In genomic region chr20:41140226-41141133, GRCh38 we compare ENCODE assay signal across 8 cellular contexts. TPM values are rescaled to one million over a fixed set of nuclear protein-coding genes. Genes with fewer than 3 reads are reported as not detected.
DNase-seq lines count a peak whose midpoint lies in the region; ATAC-seq and TF ChIP-seq lines count a peak whose summit lies in the region.

No MANE protein-coding gene starts in this region.

- H3K9me3 Mint-ChIP-seq in natural killer cell treated with Interleukin-12 subunit alpha and Interleukin-12 subunit beta and Interleukin-15 and Interleukin-18, amount 100 ng/mL, for 72 hours = no peaks in the 10 kb centered on the region

- no peaks in the 10 kb centered on the region for H4K20me1 ChIP-seq in OCI-LY1 (ENCODE audit: insufficient read depth, low read length)

- intact Hi-C loops in A673 (cut with micrococcal nuclease; ENCODE audit: unreplicated experiment) = no loop called here

- POLR2A ChIA-PET in A673 (lab: Charles Lee; ENCODE audit: low non-redundant PET) = no interaction called here

- H3K27ac ChIP-seq in A673 (ENCODE audit: low read depth, low read length, poor library complexity, severe bottlenecking) (peak overlapping the region; percentile 46), OCI-LY1 (ENCODE audit: low read depth, low read length, poor library complexity, severe bottlenecking) (peak overlapping the region; percentile 79), cingulate gyrus (ENCODE audit: low read depth, low read length) (peak overlapping the region; percentile 73)

- no peak overlapping the region for H2AFZ ChIP-seq in OCI-LY1 (ENCODE audit: low read length)

- H3K9ac ChIP-seq in OCI-LY1 (ENCODE audit: low read length) = peak overlapping the region; percentile 22; the same call in 1 of the 2 replicates

- no TSS peak for BruUV-seq in A673 (replicated peaks; lab: Mats Ljungman, UMichigan)

- H3K4me3 ChIP-seq in A673 (ENCODE audit: low read depth, low read length, poor library complexity, severe bottlenecking) (no peak overlapping the region), OCI-LY1 (ENCODE audit: low read depth, low read length, poor library complexity, severe bottlenecking) (peak overlapping the region; percentile 81)

- H3K4me1 ChIP-seq in A673 (ENCODE audit: insufficient read depth, low read length, poor library complexity, severe bottlenecking) (peaks cover 21% of the 10 kb centered on the region), OCI-LY1 (ENCODE audit: insufficient read depth, low read length, severe bottlenecking) (peaks cover 78% of the 10 kb centered on the region)

- H3K27me3 Mint-ChIP-seq in natural killer cell treated with Interleukin-12 subunit alpha and Interleukin-12 subunit beta and Interleukin-15 and Interleukin-18, amount 100 ng/mL, for 72 hours = no peaks in the 10 kb centered on the region

- TF ChIP-seq CTCF in A673 (conservative IDR thresholded peaks at IDR 0.05; ENCODE audit: low read depth, low read length) (no peak), OCI-LY1 (IDR thresholded peaks at IDR 0.05; ENCODE audit: low read length) (no peak)

- H3K36me3 ChIP-seq in A673 (ENCODE audit: insufficient read depth, low read length, poor library complexity, severe bottlenecking) (peaks cover 4% of the 10 kb centered on the region), OCI-LY1 (ENCODE audit: insufficient read depth, low read length) (peaks cover 8% of the 10 kb centered on the region; the same call in 1 of the 2 replicates)

- DNase-seq in A673 (ENCODE audit: low spot score) (no peak), HUDEP-2 (lab: John Stamatoyannopoulos, UW; ENCODE audit: unreplicated experiment in 76 of 76) (no peak)
- peak; percentile 41 for DNase-seq in natural killer cell treated with Interleukin-12 subunit alpha and Interleukin-12 subunit beta and Interleukin-15 and Interleukin-18, amount 100 ng/mL, for 72 hours (ENCODE audit: low spot score)

- H3K4me1 Mint-ChIP-seq in natural killer cell treated with Interleukin-12 subunit alpha and Interleukin-12 subunit beta and Interleukin-15 and Interleukin-18, amount 100 ng/mL, for 72 hours (ENCODE audit: low read depth in 2 of 2) = peaks cover 80 to 83% of the 10 kb centered on the region in 2 donors

- H3K9me3 ChIP-seq in A673 (ENCODE audit: low read depth, low read length, poor library complexity, severe bottlenecking) (no peaks in the 10 kb centered on the region), OCI-LY1 (ENCODE audit: low read length) (no peaks in the 10 kb centered on the region)

- CTCF ChIA-PET in A673 (lab: Charles Lee) = interaction anchor here (0.5 kb wide), 1 partner anchor 148 kb away, joined by 3 read pairs; no protein-coding TSS in a partner anchor

- H3F3A ChIP-seq in OCI-LY1 (ENCODE audit: insufficient read depth, low read length) = peaks cover 5% of the 10 kb centered on the region; the same call in 1 of the 2 replicates

- peak overlapping the region; percentile 97 for H3K4me3 Mint-ChIP-seq in natural killer cell treated with Interleukin-12 subunit alpha and Interleukin-12 subunit beta and Interleukin-15 and Interleukin-18, amount 100 ng/mL, for 72 hours

- peak overlapping the region; percentile 49 to 70 for H3K27ac Mint-ChIP-seq in natural killer cell treated with Interleukin-12 subunit alpha and Interleukin-12 subunit beta and Interleukin-15 and Interleukin-18, amount 100 ng/mL, for 72 hours

- H3K27me3 ChIP-seq in A673 (replicated peaks; ENCODE audit: insufficient read depth, low read depth, low read length, poor library complexity) = no peaks in the 10 kb centered on the region
- no peaks in the 10 kb centered on the region for H3K27me3 ChIP-seq in OCI-LY1 (ENCODE audit: insufficient read depth, low read length)

- ATAC-seq in natural killer cell treated with Interleukin-12 subunit alpha and Interleukin-12 subunit beta and Interleukin-15 and Interleukin-18, amount 100 ng/mL, for 72 hours = no peak
- no peak for ATAC-seq in HG02678 (IDR thresholded peaks at IDR 0.05; ENCODE audit: unreplicated experiment)
- no peak for ATAC-seq in HG03342 (IDR thresholded peaks at IDR 0.05; ENCODE audit: unreplicated experiment)
- no peak for ATAC-seq in HG03280 (IDR thresholded peaks at IDR 0.05; ENCODE audit: unreplicated experiment)

- H3K36me3 Mint-ChIP-seq in natural killer cell treated with Interleukin-12 subunit alpha and Interleukin-12 subunit beta and Interleukin-15 and Interleukin-18, amount 100 ng/mL, for 72 hours = no peaks in the 10 kb centered on the region

- H3K79me2 ChIP-seq in OCI-LY1 (ENCODE audit: insufficient read depth, low read length) = peaks cover 40% of the 10 kb centered on the region

- H3K4me2 ChIP-seq in OCI-LY1 (ENCODE audit: low read length) = peak overlapping the region; percentile 67

- H3K9me2 ChIP-seq in OCI-LY1 (ENCODE audit: low read depth, low read length) = no peaks in the 10 kb centered on the region

RNA-seq across cellular contexts. Expression of gene PLCG1, which starts 3.1 kb away (rescaled TPM):
- total RNA-seq in A673 (2021) = 146 and 174 TPM in 2 replicates
- total RNA-seq in natural killer cell treated with Interleukin-12 subunit alpha and Interleukin-12 subunit beta and Interleukin-15 and Interleukin-18, amount 100 ng/mL, for 72 hours = 100 to 1,000 TPM in 1 of 2 donors, 10 to 100 TPM in 1; 54.6 to 114 TPM
